18 cellular contexts compared by ENCODE assay signal in genomic region chr12:52059582-52060497, GRCh38. TPM values are rescaled to one million over a fixed set of nuclear protein-coding genes. Genes with fewer than 3 reads are reported as not detected.
DNase-seq lines count a peak whose midpoint lies in the region; ATAC-seq lines count a peak whose summit lies in the region.
"Had no signal": no experiment of that assay in that cellular context is flagged by ENCODE, and none has a peak within 500 bp of the region (broad histone marks: within the 10 kb centered on the region; RNA-seq: fewer than 3 reads in every experiment).

No MANE protein-coding gene starts in this region.

- no peak overlapping the region for H3K27ac Mint-ChIP-seq in activated CD4-positive, alpha-beta T cell treated with anti-CD3 and anti-CD28 coated beads for 36 hours
- peak overlapping the region; percentile 20 for H3K27ac Mint-ChIP-seq in activated naive CD8-positive, alpha-beta T cell treated with anti-CD3 and anti-CD28 coated beads for 36 hours
- H3K27ac Mint-ChIP-seq: CD8-positive, alpha-beta memory T cell; T-cell had no signal

- no peak overlapping the region for H3K4me3 Mint-ChIP-seq in activated CD4-positive, alpha-beta T cell treated with anti-CD3 and anti-CD28 coated beads for 36 hours
- no peak overlapping the region for H3K4me3 Mint-ChIP-seq in activated naive CD8-positive, alpha-beta T cell treated with anti-CD3 and anti-CD28 coated beads for 36 hours
- H3K4me3 Mint-ChIP-seq: CD8-positive, alpha-beta memory T cell; T-cell had no signal

- H3K4me1 Mint-ChIP-seq in activated CD4-positive, alpha-beta T cell treated with anti-CD3 and anti-CD28 coated beads for 36 hours: peaks cover under 1% of the 10 kb centered on the region
- peaks cover 3% of the 10 kb centered on the region for H3K4me1 Mint-ChIP-seq in activated naive CD8-positive, alpha-beta T cell treated with anti-CD3 and anti-CD28 coated beads for 36 hours
- H3K4me1 Mint-ChIP-seq: CD8-positive, alpha-beta memory T cell; naive B cell; T-cell had no signal

- intact Hi-C loops in activated CD4-positive, alpha-beta T cell treated with anti-CD3 and anti-CD28 coated beads for 36 hours (cut with DNase I, micrococcal nuclease): loop anchor here in 1 of 2 experiments (10.0 kb wide), 1 partner anchor 235 kb away; no protein-coding TSS in a partner anchor
- intact Hi-C loops in left cardiac atrium (cut with DNase I): no loop called here

- no peaks in the 10 kb centered on the region for H3K27me3 Mint-ChIP-seq in activated CD4-positive, alpha-beta T cell treated with anti-CD3 and anti-CD28 coated beads for 36 hours
- no peaks in the 10 kb centered on the region for H3K27me3 Mint-ChIP-seq in activated naive CD8-positive, alpha-beta T cell treated with anti-CD3 and anti-CD28 coated beads for 36 hours

- H3K9me3 Mint-ChIP-seq in activated CD4-positive, alpha-beta T cell treated with anti-CD3 and anti-CD28 coated beads for 36 hours (ENCODE audit: low read depth): no peaks in the 10 kb centered on the region
- no peaks in the 10 kb centered on the region for H3K9me3 Mint-ChIP-seq in activated naive CD8-positive, alpha-beta T cell treated with anti-CD3 and anti-CD28 coated beads for 36 hours
- H3K9me3 Mint-ChIP-seq: CD8-positive, alpha-beta memory T cell; naive B cell; T-cell had no signal

- POLR2A ChIA-PET in activated CD4-positive, alpha-beta T cell treated with anti-CD3 and anti-CD28 coated beads for 36 hours (lab: Charles Lee): no interaction called here

- H3K36me3 Mint-ChIP-seq in activated CD4-positive, alpha-beta T cell treated with anti-CD3 and anti-CD28 coated beads for 36 hours (ENCODE audit: low read depth): peaks cover 16% of the 10 kb centered on the region
- H3K36me3 Mint-ChIP-seq in activated naive CD8-positive, alpha-beta T cell treated with anti-CD3 and anti-CD28 coated beads for 36 hours: peaks cover 12% of the 10 kb centered on the region
- H3K36me3 Mint-ChIP-seq: naive B cell had no signal

- peak; percentile 51 for DNase-seq in activated CD4-positive, alpha-beta T cell treated with anti-CD3 and anti-CD28 coated beads for 1 hour
- DNase-seq in activated CD4-positive, alpha-beta T cell treated with anti-CD3 and anti-CD28 coated beads for 36 hours: no peak
- DNase-seq in activated naive CD8-positive, alpha-beta T cell treated with anti-CD3 and anti-CD28 coated beads for 36 hours: no peak
- DNase-seq in left cardiac atrium (peak; percentile 66), NK-92 (lab: John Stamatoyannopoulos, UW; ENCODE audit: unreplicated experiment) (no peak), SIG-M5 (lab: John Stamatoyannopoulos, UW) (no peak)
- peak; percentile 49 for DNase-seq in stimulated activated CD8-positive, alpha-beta memory T cell treated with anti-CD3 and anti-CD28 coated beads, Interleukin-15, amount 100 ng/mL, for 1 hour (ENCODE audit: low read depth)
- no peak for DNase-seq in activated naive CD4-positive, alpha-beta T cell treated with Interleukin-2 at 50 U/mL for 16 hours
- DNase-seq: activated CD4-positive, CD25-positive, alpha-beta regulatory T cell treated with anti-CD3 and anti-CD28 coated beads, Interleukin-2, amount 50 U/mL, for 72 hours; CD8-positive, alpha-beta memory T cell; effector memory CD4-positive, alpha-beta T cell; kidney; MV-4-11; naive B cell; NCI-H446 treated with DMSO at 0.1 percent for 48 hours; PC-9; T-cell had no signal

- CTCF ChIA-PET in activated CD4-positive, alpha-beta T cell treated with anti-CD3 and anti-CD28 coated beads for 36 hours (lab: Charles Lee): interaction anchor here (0.9 to 6.8 kb wide), 7 partner anchors 9 to 66 kb away, joined by 3 to 51 read pairs (median 3); partner anchors contain the start of gene ATG101

- ATAC-seq in activated CD4-positive, alpha-beta T cell treated with anti-CD3 and anti-CD28 coated beads for 36 hours: no peak
- peak; percentile 1 to 13 for ATAC-seq in left cardiac atrium
- ATAC-seq: T-cell had no signal

RNA-seq across cellular contexts. Expression of gene NR4A1, which starts 8.6 kb away (rescaled TPM):
- total RNA-seq in activated CD4-positive, alpha-beta T cell treated with anti-CD3 and anti-CD28 coated beads for 36 hours: 10 to 100 TPM; 69.4 to 72.8 TPM
- total RNA-seq in activated naive CD8-positive, alpha-beta T cell treated with anti-CD3 and anti-CD28 coated beads for 36 hours: 10 to 100 TPM; 88.0 to 92.6 TPM
- 100 to 1,000 TPM in 1 of 2 donors, 10 to 100 TPM in 1; 85.6 to 172 TPM for total RNA-seq in left cardiac atrium

RNA-seq across cellular contexts. Expression of gene ATG101, which starts 9.9 kb away (rescaled TPM):
- total RNA-seq in activated CD4-positive, alpha-beta T cell treated with anti-CD3 and anti-CD28 coated beads for 36 hours: 10 to 100 TPM; 24.0 to 30.7 TPM
- 10 to 100 TPM; 39.8 to 41.2 TPM for total RNA-seq in activated naive CD8-positive, alpha-beta T cell treated with anti-CD3 and anti-CD28 coated beads for 36 hours
- total RNA-seq in left cardiac atrium: 10 to 100 TPM; 25.2 to 28.7 TPM

RNA-seq across cellular contexts. Expression of gene SMIM41, which starts 19.7 kb away (rescaled TPM):
- not detected for total RNA-seq in activated CD4-positive, alpha-beta T cell treated with anti-CD3 and anti-CD28 coated beads for 36 hours
- total RNA-seq in activated naive CD8-positive, alpha-beta T cell treated with anti-CD3 and anti-CD28 coated beads for 36 hours: not detected
- under 1 TPM in 1 of 2 donors, not detected in 1; 0.27 TPM for total RNA-seq in left cardiac atrium
- total RNA-seq: CD8-positive, alpha-beta memory T cell; PC-9; subcutaneous adipose tissue had no signal

RNA-seq across cellular contexts. Expression of gene TAMALIN, which starts 53.1 kb away (rescaled TPM):
- 10 to 100 TPM in 1 of 2 experiments, 1 to 10 TPM in 1; 6.4 to 11.5 TPM for total RNA-seq in activated CD4-positive, alpha-beta T cell treated with anti-CD3 and anti-CD28 coated beads for 36 hours
- 10 to 100 TPM in 1 of 2 experiments, 1 to 10 TPM in 1; 9.1 to 11.3 TPM for total RNA-seq in activated naive CD8-positive, alpha-beta T cell treated with anti-CD3 and anti-CD28 coated beads for 36 hours
- 10 to 100 TPM; 25.3 to 44.0 TPM for total RNA-seq in left cardiac atrium
- total RNA-seq: PC-9 had no signal

Comparison
In these comparisons a context has a peak if more than half of its experiments do, and no peak if none do; other contexts are left out.
1. DNase-seq: peak in activated CD4-positive, alpha-beta T cell treated with anti-CD3 and anti-CD28 coated beads for 1 hour (single experiment), left cardiac atrium (single experiment) and stimulated activated CD8-positive, alpha-beta memory T cell treated with anti-CD3 and anti-CD28 coated beads, Interleukin-15, amount 100 ng/mL, for 1 hour (single experiment); none in activated CD4-positive, alpha-beta T cell treated with anti-CD3 and anti-CD28 coated beads for 36 hours (single experiment), activated naive CD8-positive, alpha-beta T cell treated with anti-CD3 and anti-CD28 coated beads for 36 hours (single experiment), NK-92 (single experiment), activated naive CD4-positive, alpha-beta T cell treated with Interleukin-2 at 50 U/mL for 16 hours (single experiment) and SIG-M5 (single experiment).